In genomic region chr19:12015753-12016116, GRCh38 we compare ENCODE assay signal across 19 cellular contexts. TPM values are rescaled to one million over a fixed set of nuclear protein-coding genes. Genes with fewer than 3 reads are reported as not detected.
"Had no signal": no experiment of that assay in that cellular context is flagged by ENCODE, and none has a peak within 500 bp of the region (broad histone marks: within the 10 kb centered on the region; RNA-seq: fewer than 3 reads in every experiment).

No MANE protein-coding gene starts in this region.

- H3K27ac Mint-ChIP-seq: activated CD4-positive, alpha-beta T cell treated with anti-CD3 and anti-CD28 coated beads, Interleukin-2, amount 10 ng/mL, durations not matched to agents 24 days and 14 days; activated CD8-positive, alpha-beta T cell treated with anti-CD3 and anti-CD28 coated beads for 36 hours; activated naive CD8-positive, alpha-beta T cell treated with anti-CD3 and anti-CD28 coated beads for 36 hours; activated T-helper 17 cell treated with anti-CD3 and anti-CD28 coated beads, Interleukin-2, amount 50 U/mL, for 72 hours had no signal

- H3K27ac ChIP-seq: body of pancreas, colonic mucosa, left lung, right atrium auricular region, skin epidermis, tibial nerve had no signal

- H3K4me1 Mint-ChIP-seq: activated CD4-positive, alpha-beta T cell treated with anti-CD3 and anti-CD28 coated beads, Interleukin-2, amount 10 ng/mL, durations not matched to agents 24 days and 14 days; activated T-helper 17 cell treated with anti-CD3 and anti-CD28 coated beads, Interleukin-2, amount 50 U/mL, for 72 hours had no signal

- H3K4me3 Mint-ChIP-seq: activated CD4-positive, alpha-beta T cell treated with anti-CD3 and anti-CD28 coated beads, Interleukin-2, amount 10 ng/mL, durations not matched to agents 24 days and 14 days; activated CD8-positive, alpha-beta T cell treated with anti-CD3 and anti-CD28 coated beads for 36 hours; activated naive CD8-positive, alpha-beta T cell treated with anti-CD3 and anti-CD28 coated beads for 36 hours; activated T-helper 17 cell treated with anti-CD3 and anti-CD28 coated beads, Interleukin-2, amount 50 U/mL, for 72 hours had no signal

- H3K27me3 ChIP-seq: body of pancreas, colonic mucosa, left lung, right atrium auricular region, tibial nerve had no signal

- ATAC-seq: activated CD8-positive, alpha-beta T cell treated with anti-CD3 and anti-CD28 coated beads for 36 hours; activated T-helper 17 cell treated with anti-CD3 and anti-CD28 coated beads, Interleukin-2, amount 50 U/mL, for 72 hours; body of pancreas; left lung; stimulated activated naive CD8-positive, alpha-beta T cell treated with anti-CD3 and anti-CD28 coated beads, Interleukin-15, Interleukin-2, amounts not matched to agents 100 U/mL and 50 U/mL, for 24 hours had no signal

- H3K27me3 Mint-ChIP-seq: activated CD4-positive, alpha-beta T cell treated with anti-CD3 and anti-CD28 coated beads, Interleukin-2, amount 10 ng/mL, durations not matched to agents 24 days and 14 days; activated CD8-positive, alpha-beta T cell treated with anti-CD3 and anti-CD28 coated beads for 36 hours; activated naive CD8-positive, alpha-beta T cell treated with anti-CD3 and anti-CD28 coated beads for 36 hours; activated T-helper 17 cell treated with anti-CD3 and anti-CD28 coated beads, Interleukin-2, amount 50 U/mL, for 72 hours had no signal

- H3K4me1 ChIP-seq: body of pancreas, colonic mucosa, left lung, right atrium auricular region, tibial nerve had no signal

- H3K4me3 ChIP-seq: body of pancreas, colonic mucosa, left lung, right atrium auricular region, skin epidermis, tibial nerve had no signal

- DNase-seq: activated CD4-positive, alpha-beta T cell treated with anti-CD3 and anti-CD28 coated beads, Interleukin-2, amount 10 ng/mL, durations not matched to agents 24 days and 14 days; activated CD8-positive, alpha-beta T cell treated with anti-CD3 and anti-CD28 coated beads for 36 hours; activated naive CD4-positive, alpha-beta T cell; activated naive CD8-positive, alpha-beta T cell treated with anti-CD3 and anti-CD28 coated beads for 36 hours; activated T-cell treated with anti-CD3 and anti-CD28 coated beads, Interleukin-2, amount 50 U/mL, for 1 hour; body of pancreas; caudate nucleus; colonic mucosa; head of caudate nucleus; kidney; left lung; mammary epithelial cell; stimulated activated naive CD8-positive, alpha-beta T cell treated with anti-CD3 and anti-CD28 coated beads, Interleukin-15, Interleukin-2, amounts not matched to agents 100 U/mL and 50 U/mL, for 24 hours had no signal

RNA-seq across cellular contexts. Expression of gene ZNF878, which starts 37.0 kb away (rescaled TPM):
- total RNA-seq: epithelial cell of proximal tubule, myocyte had no signal
